In genomic region chr17:79027274-79027924, GRCh38 we compare ENCODE assay signal across 12 cellular contexts. TPM values are rescaled to one million over a fixed set of nuclear protein-coding genes. Genes with fewer than 3 reads are reported as not detected.
DNase-seq lines count a peak whose midpoint lies in the region; ATAC-seq and TF ChIP-seq lines count a peak whose summit lies in the region.
"Had no signal": no experiment of that assay in that cellular context is flagged by ENCODE, and none has a peak within 500 bp of the region (broad histone marks: within the 10 kb centered on the region; RNA-seq: fewer than 3 reads in every experiment).

No MANE protein-coding gene starts in this region.

- peaks cover 64 to 82% (median 72%) of the 10 kb centered on the region in 10 experiments for H3K4me1 ChIP-seq in BLaER1 treated with 17β-estradiol and CSF1 and Interleukin-3, amounts not matched to agents 10 nM and 100 nM
- H3K4me1 ChIP-seq in psoas muscle (peaks cover 34% of the 10 kb centered on the region), OCI-LY7 (ENCODE audit: insufficient read depth, low read length, poor library complexity, severe bottlenecking) (no peaks in the 10 kb centered on the region)

- POLR2A ChIA-PET in OCI-LY7 (lab: Charles Lee), result no interaction called here

- H3K36me3 ChIP-seq in BLaER1 treated with 17β-estradiol and CSF1 and Interleukin-3, amounts not matched to agents 10 nM and 100 nM, result no peaks in the 10 kb centered on the region
- H3K36me3 ChIP-seq in psoas muscle (ENCODE audit: insufficient read depth in 1 of 2, low read depth in 1 of 2) (no peaks in the 10 kb centered on the region), OCI-LY7 (ENCODE audit: insufficient read depth, low read length) (no peaks in the 10 kb centered on the region)

- peaks cover 0 to 13% (median 0%) of the 10 kb centered on the region in 11 experiments; a peak in 3 of 22 replicates for H4K20me1 ChIP-seq in BLaER1 treated with 17β-estradiol and CSF1 and Interleukin-3, amounts not matched to agents 10 nM and 100 nM
- no peaks in the 10 kb centered on the region for H4K20me1 ChIP-seq in OCI-LY7 (ENCODE audit: insufficient read depth, low read length)

- H3K4me3 ChIP-seq in BLaER1 treated with 17β-estradiol and CSF1 and Interleukin-3, amounts not matched to agents 10 nM and 100 nM, result no peak overlapping the region
- peak overlapping the region; percentile 32 for H3K4me3 ChIP-seq in psoas muscle
- no peak overlapping the region for H3K4me3 ChIP-seq in OCI-LY7 (ENCODE audit: low read depth, low read length, poor library complexity, severe bottlenecking)

- no peak for TF ChIP-seq CTCF in psoas muscle (IDR thresholded peaks at IDR 0.05)
- TF ChIP-seq CTCF in OCI-LY7 (conservative IDR thresholded peaks at IDR 0.05; ENCODE audit: low read length), result no peak

- peaks cover 24 to 43% (median 40%) of the 10 kb centered on the region in 11 experiments for H3K27me3 ChIP-seq in BLaER1 treated with 17β-estradiol and CSF1 and Interleukin-3, amounts not matched to agents 10 nM and 100 nM
- peaks cover 0 to 31% (median 0%) of the 10 kb centered on the region in 3 donors for H3K27me3 ChIP-seq in psoas muscle (ENCODE audit: insufficient read depth in 3 of 3, low read length in 2 of 3)

- 27 to 47% (median 32%) methylated on average over 8 to 10 of the region's 10 CpGs for WGBS in psoas muscle, 3 donors

- BruUV-seq in OCI-LY7 (replicated peaks; lab: Mats Ljungman, UMichigan), result no TSS peak

- no peaks in the 10 kb centered on the region for H3K79me2 ChIP-seq in OCI-LY7 (ENCODE audit: insufficient read depth, low read depth, low read length)

- 0 out of 22 replicates have a peak overlapping the region, but pooled peaks of 1 of the 11 experiments have one; percentile 0 for H3K27ac ChIP-seq in BLaER1 treated with 17β-estradiol and CSF1 and Interleukin-3, amounts not matched to agents 10 nM and 100 nM
- H3K27ac ChIP-seq in psoas muscle (peak overlapping the region; percentile 53), OCI-LY7 (ENCODE audit: low read depth, low read length, poor library complexity, severe bottlenecking) (no peak overlapping the region)

- peak; percentile 35 for DNase-seq in cardiac septum (ENCODE audit: low spot score)
- DNase-seq in psoas muscle, result peak in 1 of 2 donors; percentile 47
- DNase-seq in OCI-LY7 (ENCODE audit: low spot score), result no peak
- no peak for DNase-seq in AML-193 (lab: John Stamatoyannopoulos, UW)
- no peak for DNase-seq in epidermal melanocyte (ENCODE audit: insufficient read length, low spot score)
- DNase-seq in GF-D8 (lab: John Stamatoyannopoulos, UW), result no peak
- DNase-seq: CD8-positive, alpha-beta memory T cell; naive B cell; NCI-H2029 treated with DMSO at 0.1 percent for 48 hours had no signal

- no peaks in the 10 kb centered on the region for H3K9me2 ChIP-seq in OCI-LY7 (ENCODE audit: insufficient read depth, low read length)

- H3K4me2 ChIP-seq in BLaER1 treated with 17β-estradiol and CSF1 and Interleukin-3, amounts not matched to agents 10 nM and 100 nM, result peak overlapping the region; percentile 78 to 100 (median 88)
- no peak overlapping the region for H3K4me2 ChIP-seq in OCI-LY7 (ENCODE audit: low read length)

- ATAC-seq in SK-N-SH treated with all-trans-retinoic acid at 6 μM for 48 hours, result peak; percentile 51
- no peak for ATAC-seq in psoas muscle

- intact Hi-C loops in cardiac septum (cut with DNase I), result no loop called here
- intact Hi-C loops in psoas muscle (cut with DNase I), result no loop called here
- intact Hi-C loops in OCI-LY7 (cut with micrococcal nuclease; ENCODE audit: unreplicated experiment), result no loop called here

- no peak overlapping the region for H2AFZ ChIP-seq in OCI-LY7 (ENCODE audit: low read length)

- no peaks in the 10 kb centered on the region for H3K9me3 ChIP-seq in BLaER1 treated with 17β-estradiol and CSF1 and Interleukin-3, amounts not matched to agents 10 nM and 100 nM (replicated peaks in 1 of 11)
- H3K9me3 ChIP-seq in psoas muscle, result no peaks in the 10 kb centered on the region
- H3K9me3 ChIP-seq in OCI-LY7 (ENCODE audit: low read length), result no peaks in the 10 kb centered on the region

- CTCF ChIA-PET in OCI-LY7 (lab: Charles Lee; ENCODE audit: unreplicated experiment), result interaction anchor here (0.7 kb wide), 1 partner anchor 122 kb away, joined by 3 read pairs; no protein-coding TSS in a partner anchor

- peak overlapping the region in 3 of 11 experiments; percentile 10 to 27 (median 24); a peak in 5 of 22 replicates for H3K9ac ChIP-seq in BLaER1 treated with 17β-estradiol and CSF1 and Interleukin-3, amounts not matched to agents 10 nM and 100 nM

TF ChIP-seq in SK-N-SH treated with all-trans-retinoic acid at 6 μM for 48 hours, 23 proteins besides CTCF, POLR2A, EP300 and RAD21 (continues in another document):
- peak; percentile 21; the same call in 1 of the 2 replicates for TF ChIP-seq TCF4 (CRISPR knock-in tag; IDR thresholded peaks at IDR 0.05; ENCODE audit: borderline replicate concordance)
- TF ChIP-seq ZNF70 (CRISPR knock-in tag; IDR thresholded peaks at IDR 0.05), result no peak
- peak; percentile 88; the same call in 1 of the 2 replicates for TF ChIP-seq CSDC2 (CRISPR knock-in tag; IDR thresholded peaks at IDR 0.05)
- TF ChIP-seq GLIS3 (CRISPR knock-in tag; IDR thresholded peaks at IDR 0.05), result no peak
- TF ChIP-seq TOX (CRISPR knock-in tag; IDR thresholded peaks at IDR 0.05; ENCODE audit: borderline replicate concordance), result no peak
- no peak for TF ChIP-seq RARB (CRISPR knock-in tag; IDR thresholded peaks at IDR 0.05)
- TF ChIP-seq ISL1 (CRISPR knock-in tag; IDR thresholded peaks at IDR 0.05), result no peak
- TF ChIP-seq ZFP3 (CRISPR knock-in tag; IDR thresholded peaks at IDR 0.05), result no peak
- TF ChIP-seq, protein P1, sequence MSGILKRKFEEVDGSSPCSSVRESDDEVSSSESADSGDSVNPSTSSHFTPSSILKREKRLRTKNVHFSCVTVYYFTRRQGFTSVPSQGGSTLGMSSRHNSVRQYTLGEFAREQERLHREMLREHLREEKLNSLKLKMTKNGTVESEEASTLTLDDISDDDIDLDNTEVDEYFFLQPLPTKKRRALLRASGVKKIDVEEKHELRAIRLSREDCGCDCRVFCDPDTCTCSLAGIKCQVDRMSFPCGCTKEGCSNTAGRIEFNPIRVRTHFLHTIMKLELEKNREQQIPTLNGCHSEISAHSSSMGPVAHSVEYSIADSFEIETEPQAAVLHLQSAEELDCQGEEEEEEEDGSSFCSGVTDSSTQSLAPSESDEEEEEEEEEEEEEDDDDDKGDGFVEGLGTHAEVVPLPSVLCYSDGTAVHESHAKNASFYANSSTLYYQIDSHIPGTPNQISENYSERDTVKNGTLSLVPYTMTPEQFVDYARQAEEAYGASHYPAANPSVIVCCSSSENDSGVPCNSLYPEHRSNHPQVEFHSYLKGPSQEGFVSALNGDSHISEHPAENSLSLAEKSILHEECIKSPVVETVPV (CRISPR knock-in tag; IDR thresholded peaks at IDR 0.05), result no peak
- TF ChIP-seq, protein P2, sequence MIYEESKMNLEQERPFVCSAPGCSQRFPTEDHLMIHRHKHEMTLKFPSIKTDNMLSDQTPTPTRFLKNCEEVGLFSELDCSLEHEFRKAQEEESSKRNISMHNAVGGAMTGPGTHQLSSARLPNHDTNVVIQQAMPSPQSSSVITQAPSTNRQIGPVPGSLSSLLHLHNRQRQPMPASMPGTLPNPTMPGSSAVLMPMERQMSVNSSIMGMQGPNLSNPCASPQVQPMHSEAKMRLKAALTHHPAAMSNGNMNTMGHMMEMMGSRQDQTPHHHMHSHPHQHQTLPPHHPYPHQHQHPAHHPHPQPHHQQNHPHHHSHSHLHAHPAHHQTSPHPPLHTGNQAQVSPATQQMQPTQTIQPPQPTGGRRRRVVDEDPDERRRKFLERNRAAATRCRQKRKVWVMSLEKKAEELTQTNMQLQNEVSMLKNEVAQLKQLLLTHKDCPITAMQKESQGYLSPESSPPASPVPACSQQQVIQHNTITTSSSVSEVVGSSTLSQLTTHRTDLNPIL (CRISPR knock-in tag; IDR thresholded peaks at IDR 0.05; ENCODE audit: low read depth), result no peak
- peak; percentile 41; the same call in 1 of the 2 replicates for TF ChIP-seq ESRRG (CRISPR knock-in tag; IDR thresholded peaks at IDR 0.05)
- TF ChIP-seq PATZ1 (CRISPR knock-in tag; IDR thresholded peaks at IDR 0.05; ENCODE audit: borderline replicate concordance), result no peak; the same call in 1 of the 2 replicates
- no peak for TF ChIP-seq ZNF8 (CRISPR knock-in tag; IDR thresholded peaks at IDR 0.05)

RNA-seq across cellular contexts. Expression of gene C1QTNF1, which starts 3.4 kb away (rescaled TPM):
- 92.9 TPM for total RNA-seq in cardiac septum
- total RNA-seq in psoas muscle, result 10 to 100 TPM; 10.5 to 22.8 (median 16.9) TPM
- 10 to 100 TPM; 12.2 to 22.6 (median 16.4) TPM for polyA plus RNA-seq in psoas muscle
- not detected in 2 replicates for total RNA-seq in OCI-LY7 (2014; rRNA removed; shearing (Covaris generic))
- not detected in 2 replicates for total RNA-seq in OCI-LY7 (2022)
- total RNA-seq: T-helper 2 cell treated with Interferon-gamma antibody and Interleukin-4, amounts not matched to agents 100 ng/mL and 5 ng/mL, for 36 hours had no signal
- polyA plus RNA-seq: CD8-positive, alpha-beta memory T cell had no signal

RNA-seq across cellular contexts. Expression of gene CANT1, which starts 17.8 kb away (rescaled TPM):
- total RNA-seq in cardiac septum, result 25.2 TPM
- total RNA-seq in psoas muscle, result 10 to 100 TPM; 19.1 to 27.7 (median 21.0) TPM
- polyA plus RNA-seq in psoas muscle, result 10 to 100 TPM; 10.2 to 34.3 (median 29.5) TPM
- total RNA-seq in OCI-LY7 (2014; rRNA removed; shearing (Covaris generic)), result 36.3 and 37.2 TPM in 2 replicates
- total RNA-seq in OCI-LY7 (2022), result 51.7 and 60.5 TPM in 2 replicates

RNA-seq across cellular contexts. Expression of gene ENGASE, which starts 47.2 kb away (rescaled TPM):
- total RNA-seq in cardiac septum (39.4 TPM), psoas muscle (10 to 100 TPM; 26.7 to 80.8 (median 50.8) TPM), OCI-LY7 (2022) (31.4 and 35.1 TPM in 2 replicates)
- 10 to 100 TPM in 2 of 3 donors, 1 to 10 TPM in 1; 7.5 to 24.1 (median 12.4) TPM for polyA plus RNA-seq in psoas muscle
- total RNA-seq in OCI-LY7 (2014; rRNA removed; shearing (Covaris generic)), result 8.4 and 13.9 TPM in 2 replicates

RNA-seq across cellular contexts. Expression of gene LGALS3BP, which starts 47.7 kb away (rescaled TPM):
- total RNA-seq in cardiac septum (312 TPM), psoas muscle (10 to 100 TPM; 12.9 to 35.5 (median 22.0) TPM), OCI-LY7 (2022) (1.3 and 1.7 TPM in 2 replicates)
- polyA plus RNA-seq in psoas muscle, result 10 to 100 TPM in 1 of 3 donors, 1 to 10 TPM in 2; 8.9 to 14.9 (median 8.9) TPM
- 0.88 TPM in 1 of 2 replicates, not detected in the other for total RNA-seq in OCI-LY7 (2014; rRNA removed; shearing (Covaris generic))

Comparison
In these comparisons a context has a peak if more than half of its experiments do, and no peak if none do; other contexts are left out.
1. RNA of gene C1QTNF1, which starts 3.4 kb away (total RNA-seq): 92.9 TPM in cardiac septum (single experiment) and 10.5 to 22.8 TPM in psoas muscle; not detected in OCI-LY7; every median in the first group is over 10 times any median in the second.